ENCODE assay signal across 8 cellular contexts in the genomic region with DNA sequence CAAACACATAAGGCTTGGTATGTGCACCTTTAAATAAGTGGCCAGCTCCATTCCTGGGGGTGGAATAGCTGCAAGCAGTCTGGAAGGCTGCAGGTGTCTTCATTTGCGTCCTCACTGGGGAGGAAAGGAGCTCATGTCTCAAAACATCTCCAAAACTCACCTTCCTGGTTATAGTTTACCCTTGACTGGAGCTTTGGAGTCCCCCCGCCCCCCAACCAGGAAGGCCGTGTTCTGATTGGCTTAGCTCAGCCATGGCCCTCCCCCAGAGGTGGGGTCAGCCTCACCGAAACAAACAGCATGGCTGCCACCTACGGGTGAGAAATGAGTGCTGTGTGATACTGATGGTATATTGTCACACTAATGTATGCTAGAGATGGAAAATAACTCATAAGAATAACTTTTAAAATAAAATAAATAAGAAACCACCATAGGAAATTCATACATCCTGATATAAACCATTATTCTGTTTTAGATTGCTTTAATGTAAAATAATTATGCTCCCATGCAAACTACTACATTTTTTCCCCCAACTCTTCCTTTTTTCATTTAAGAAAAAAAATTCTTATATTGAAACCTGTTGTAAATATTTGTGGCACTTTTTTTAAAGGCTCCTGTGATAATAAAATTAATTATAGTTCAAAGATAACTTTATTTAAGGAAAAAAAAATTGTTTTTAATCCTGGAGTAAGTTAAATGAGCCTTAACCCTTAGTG.
DNase-seq lines count a peak whose midpoint lies in the region; ATAC-seq lines count a peak whose summit lies in the region.

No MANE protein-coding gene starts in this region.

- ATAC-seq in GM18909 (IDR thresholded peaks at IDR 0.05; ENCODE audit: poor library complexity, unreplicated experiment) (peak; percentile 97), HG03095 (IDR thresholded peaks at IDR 0.05; ENCODE audit: unreplicated experiment) (peak; percentile 94)

- H3K4me1 Mint-ChIP-seq in activated T-cell treated with anti-CD3 and anti-CD28 coated beads, Interleukin-2, amount 50 U/mL, for 24 hours (ENCODE audit: low read depth): no peaks in the 10 kb centered on the region

- H3K27ac Mint-ChIP-seq in activated T-cell treated with anti-CD3 and anti-CD28 coated beads, Interleukin-2, amount 50 U/mL, for 24 hours: no peak overlapping the region

- DNase-seq in DMS114 treated with DMSO at 0.1 percent for 48 hours (lab: John Stamatoyannopoulos, UW; ENCODE audit: unreplicated experiment) (peak; percentile 35), NCI-H226 (peak; percentile 23), iPS DF 4.7 (ENCODE audit: extremely low read depth, low spot score) (peak; percentile 62)
- DNase-seq in activated T-cell treated with anti-CD3 and anti-CD28 coated beads, Interleukin-2, amount 50 U/mL, for 24 hours: peak; percentile 30
- peak; percentile 57 for DNase-seq in stimulated activated CD8-positive, alpha-beta memory T cell treated with anti-CD3 and anti-CD28 coated beads, Interleukin-4, amount 100 ng/mL, for 48 hours
- no peak for DNase-seq in effector CD8-positive, alpha-beta T cell (lab: John Stamatoyannopoulos, UW)

- H3K36me3 Mint-ChIP-seq in activated T-cell treated with anti-CD3 and anti-CD28 coated beads, Interleukin-2, amount 50 U/mL, for 24 hours (ENCODE audit: low read depth): no peaks in the 10 kb centered on the region

- H3K9me3 Mint-ChIP-seq in activated T-cell treated with anti-CD3 and anti-CD28 coated beads, Interleukin-2, amount 50 U/mL, for 24 hours: no peaks in the 10 kb centered on the region

- no peaks in the 10 kb centered on the region for H3K27me3 Mint-ChIP-seq in activated T-cell treated with anti-CD3 and anti-CD28 coated beads, Interleukin-2, amount 50 U/mL, for 24 hours

- H3K4me3 Mint-ChIP-seq in activated T-cell treated with anti-CD3 and anti-CD28 coated beads, Interleukin-2, amount 50 U/mL, for 24 hours: no peak overlapping the region
